In the genomic region with DNA sequence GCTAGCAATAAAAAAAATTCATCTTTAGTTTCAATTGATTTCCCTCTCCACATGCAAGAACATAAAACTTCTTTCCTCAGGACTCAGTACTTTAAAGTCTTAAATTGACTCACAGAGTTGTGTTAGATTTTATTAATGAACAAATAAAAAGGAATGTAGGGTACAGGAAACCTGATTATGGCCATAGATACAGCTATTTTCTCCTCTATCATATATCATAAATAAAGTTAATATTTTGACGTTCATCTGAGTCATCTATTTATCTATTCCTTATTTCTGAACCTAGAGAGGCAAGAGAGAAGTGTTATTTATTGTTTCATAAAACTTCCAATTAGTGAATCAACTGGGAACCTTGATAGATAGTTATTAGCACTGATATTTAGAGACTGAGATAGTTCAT, we compare ENCODE assay signal across 2 cellular contexts.
TF ChIP-seq lines count a peak whose summit lies in the region.

No MANE protein-coding gene starts in this region.

TF ChIP-seq in IMR-90, 13 proteins besides CTCF, POLR2A, EP300 and RAD21:
- TF ChIP-seq, protein P1, sequence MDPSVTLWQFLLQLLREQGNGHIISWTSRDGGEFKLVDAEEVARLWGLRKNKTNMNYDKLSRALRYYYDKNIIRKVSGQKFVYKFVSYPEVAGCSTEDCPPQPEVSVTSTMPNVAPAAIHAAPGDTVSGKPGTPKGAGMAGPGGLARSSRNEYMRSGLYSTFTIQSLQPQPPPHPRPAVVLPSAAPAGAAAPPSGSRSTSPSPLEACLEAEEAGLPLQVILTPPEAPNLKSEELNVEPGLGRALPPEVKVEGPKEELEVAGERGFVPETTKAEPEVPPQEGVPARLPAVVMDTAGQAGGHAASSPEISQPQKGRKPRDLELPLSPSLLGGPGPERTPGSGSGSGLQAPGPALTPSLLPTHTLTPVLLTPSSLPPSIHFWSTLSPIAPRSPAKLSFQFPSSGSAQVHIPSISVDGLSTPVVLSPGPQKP (IDR thresholded peaks at IDR 0.05; ENCODE audit: borderline replicate concordance, low read depth, low read length) = no peak
- TF ChIP-seq FOS (IDR thresholded peaks at IDR 0.05; ENCODE audit: low read depth, low read length) (no peak), MAZ (IDR thresholded peaks at IDR 0.05; ENCODE audit: borderline replicate concordance, low read depth, low read length) (no peak), NFE2L2 (IDR thresholded peaks at IDR 0.05; ENCODE audit: low read depth, low read length) (no peak), BHLHE40 (IDR thresholded peaks at IDR 0.05; ENCODE audit: low read depth, low read length) (no peak), RFX5 (IDR thresholded peaks at IDR 0.05; ENCODE audit: low read depth, low read length) (no peak), SMC3 (IDR thresholded peaks at IDR 0.05; ENCODE audit: low read depth, low read length) (no peak), RCOR1 (IDR thresholded peaks at IDR 0.05; ENCODE audit: insufficient replicate concordance, low read length) (no peak), MAFK (IDR thresholded peaks at IDR 0.05; ENCODE audit: low read depth, low read length) (no peak)
- TF ChIP-seq, protein P2, sequence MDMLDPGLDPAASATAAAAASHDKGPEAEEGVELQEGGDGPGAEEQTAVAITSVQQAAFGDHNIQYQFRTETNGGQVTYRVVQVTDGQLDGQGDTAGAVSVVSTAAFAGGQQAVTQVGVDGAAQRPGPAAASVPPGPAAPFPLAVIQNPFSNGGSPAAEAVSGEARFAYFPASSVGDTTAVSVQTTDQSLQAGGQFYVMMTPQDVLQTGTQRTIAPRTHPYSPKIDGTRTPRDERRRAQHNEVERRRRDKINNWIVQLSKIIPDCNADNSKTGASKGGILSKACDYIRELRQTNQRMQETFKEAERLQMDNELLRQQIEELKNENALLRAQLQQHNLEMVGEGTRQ (IDR thresholded peaks at IDR 0.05; ENCODE audit: low read depth, low read length) = no peak

TF ChIP-seq in endothelial cell of umbilical vein, 7 proteins besides CTCF, POLR2A, EP300 and RAD21:
- no peak for TF ChIP-seq POLR2AphosphoS5 (IDR thresholded peaks at IDR 0.05; ENCODE audit: insufficient read depth, low read depth, low read length)
- TF ChIP-seq GATA2 (IDR thresholded peaks at IDR 0.05; ENCODE audit: insufficient read depth, insufficient read length, low read depth, low read length) = peak; percentile 17
